In genomic region chr15:63221346-63221745, GRCh38 we compare ENCODE assay signal across 14 cellular contexts. TPM values are rescaled to one million over a fixed set of nuclear protein-coding genes. Genes with fewer than 3 reads are reported as not detected.
DNase-seq lines count a peak whose midpoint lies in the region; ATAC-seq and TF ChIP-seq lines count a peak whose summit lies in the region.
"Had no signal": no experiment of that assay in that cellular context is flagged by ENCODE, and none has a peak within 500 bp of the region (broad histone marks: within the 10 kb centered on the region; RNA-seq: fewer than 3 reads in every experiment).

No MANE protein-coding gene starts in this region.

- peaks cover 34% of the 10 kb centered on the region for H3K36me3 Mint-ChIP-seq in activated naive CD4-positive, alpha-beta T cell treated with anti-CD3 and anti-CD28 coated beads, Interleukin-2, amount 50 U/mL, for 24 hours
- peaks cover 12% of the 10 kb centered on the region for H3K36me3 Mint-ChIP-seq in activated naive CD4-positive, alpha-beta T cell treated with anti-CD3 and anti-CD28 coated beads for 36 hours (ENCODE audit: low read depth)
- peaks cover 99% of the 10 kb centered on the region for H3K36me3 Mint-ChIP-seq in activated T-helper 17 cell treated with anti-CD3 and anti-CD28 coated beads, Interleukin-2, amount 50 U/mL, for 72 hours (ENCODE audit: low read depth)
- no peaks in the 10 kb centered on the region for H3K36me3 Mint-ChIP-seq in mesothelial cell of epicardium

- H2BK12ac ChIP-seq in mesenchymal stem cell (ENCODE audit: low read length in 2 of 2): no peak overlapping the region

- H2BK5ac ChIP-seq in mesenchymal stem cell (ENCODE audit: low read depth, low read length, poor library complexity, severe bottlenecking): no peak overlapping the region

- H3K9me3 ChIP-seq in mesenchymal stem cell (ENCODE audit: control insufficient read depth, low read length): no peaks in the 10 kb centered on the region
- no peaks in the 10 kb centered on the region for H3K9me3 ChIP-seq in upper lobe of right lung
- H3K9me3 ChIP-seq: ascending aorta had no signal

- H4K8ac ChIP-seq in mesenchymal stem cell (ENCODE audit: low read length): no peak overlapping the region

- no peak overlapping the region for H3K23ac ChIP-seq in mesenchymal stem cell (ENCODE audit: low read length in 2 of 2)

- ATAC-seq in esophagus mucosa (peak; percentile 82), upper lobe of right lung (peak; percentile 90)
- ATAC-seq in activated T-helper 17 cell treated with anti-CD3 and anti-CD28 coated beads, Interleukin-2, amount 50 U/mL, for 72 hours (replicated peaks): no peak

- H3K4ac ChIP-seq in mesenchymal stem cell (ENCODE audit: low read depth in 1 of 2, low read length in 2 of 2): no peak overlapping the region

- H3K9ac ChIP-seq in mesenchymal stem cell (ENCODE audit: low read length): peak overlapping the region; percentile 30

- H3K4me1 ChIP-seq in mesenchymal stem cell (ENCODE audit: control insufficient read depth, insufficient read depth, low read depth, low read length): peaks cover 5% of the 10 kb centered on the region
- peaks cover 45% of the 10 kb centered on the region for H3K4me1 ChIP-seq in upper lobe of right lung

- no peak overlapping the region for H3K4me2 ChIP-seq in mesenchymal stem cell (ENCODE audit: low read length, poor library complexity, severe bottlenecking)

- H3K36me3 ChIP-seq in mesenchymal stem cell (ENCODE audit: control insufficient read depth in 1 of 2, insufficient read depth in 2 of 2, low read depth in 1 of 2, low read length in 2 of 2) (peaks cover 0 to 10% of the 10 kb centered on the region in 2 experiments), upper lobe of right lung (peaks cover 8% of the 10 kb centered on the region)
- H3K36me3 ChIP-seq: ascending aorta had no signal

- no peak overlapping the region for H2AK5ac ChIP-seq in mesenchymal stem cell (ENCODE audit: low read length, severe bottlenecking)

- no peaks in the 10 kb centered on the region for H3K9me3 Mint-ChIP-seq in activated naive CD4-positive, alpha-beta T cell treated with anti-CD3 and anti-CD28 coated beads, Interleukin-2, amount 50 U/mL, for 24 hours
- no peaks in the 10 kb centered on the region for H3K9me3 Mint-ChIP-seq in activated naive CD4-positive, alpha-beta T cell treated with anti-CD3 and anti-CD28 coated beads for 36 hours
- no peaks in the 10 kb centered on the region for H3K9me3 Mint-ChIP-seq in activated T-helper 17 cell treated with anti-CD3 and anti-CD28 coated beads, Interleukin-2, amount 50 U/mL, for 72 hours
- no peaks in the 10 kb centered on the region for H3K9me3 Mint-ChIP-seq in mesothelial cell of epicardium

- H3K4me1 Mint-ChIP-seq in activated naive CD4-positive, alpha-beta T cell treated with anti-CD3 and anti-CD28 coated beads, Interleukin-2, amount 50 U/mL, for 24 hours: peaks cover 87% of the 10 kb centered on the region
- H3K4me1 Mint-ChIP-seq in activated naive CD4-positive, alpha-beta T cell treated with anti-CD3 and anti-CD28 coated beads for 36 hours (ENCODE audit: low read depth): peaks cover 65% of the 10 kb centered on the region
- peaks cover 44% of the 10 kb centered on the region for H3K4me1 Mint-ChIP-seq in activated T-helper 17 cell treated with anti-CD3 and anti-CD28 coated beads, Interleukin-2, amount 50 U/mL, for 72 hours
- H3K4me1 Mint-ChIP-seq in mesothelial cell of epicardium: peaks cover 25% of the 10 kb centered on the region

- H4K91ac ChIP-seq in mesenchymal stem cell (ENCODE audit: low read length): no peak overlapping the region

- H3K14ac ChIP-seq in mesenchymal stem cell (ENCODE audit: low read length in 2 of 2): no peak overlapping the region

- intact Hi-C loops in activated naive CD4-positive, alpha-beta T cell treated with anti-CD3 and anti-CD28 coated beads for 36 hours (cut with micrococcal nuclease): no loop called here
- intact Hi-C loops in upper lobe of right lung (cut with DNase I): no loop called here

- peak overlapping the region in 1 of 2 experiments; percentile 38 for H3K18ac ChIP-seq in mesenchymal stem cell (ENCODE audit: low read depth in 1 of 2, low read length in 2 of 2)

- CTCF ChIA-PET in activated naive CD4-positive, alpha-beta T cell treated with anti-CD3 and anti-CD28 coated beads for 36 hours (lab: Charles Lee): interaction anchor here (0.5 to 1.2 kb wide), 3 partner anchors 11 to 63 kb away, joined by 3 to 5 read pairs (median 5); no protein-coding TSS in a partner anchor

- H2BK15ac ChIP-seq in mesenchymal stem cell (ENCODE audit: low read depth, poor library complexity, severe bottlenecking): no peak overlapping the region

- no peak for DNase-seq in activated naive CD4-positive, alpha-beta T cell treated with anti-CD3 and anti-CD28 coated beads for 36 hours
- no peak for DNase-seq in mesenchymal stem cell
- no peak for DNase-seq in upper lobe of right lung
- DNase-seq in putamen (ENCODE audit: low spot score): no peak
- DNase-seq in mesothelial cell of epicardium (ENCODE audit: low spot score in 2 of 2, unreplicated experiment in 2 of 2): no peak
- DNase-seq: 8988T; activated CD8-positive, alpha-beta memory T cell treated with anti-CD3 and anti-CD28 coated beads, Interleukin-2, amount 50 U/mL, for 48 hours; DMS53; RPMI8226; stimulated activated CD4-positive, alpha-beta T cell treated with anti-CD3 and anti-CD28 coated beads, Interleukin-4, amount 100 ng/mL, for 24 hours had no signal

- no peak overlapping the region for H2AFZ ChIP-seq in mesenchymal stem cell (ENCODE audit: low read depth, low read length)

- TF ChIP-seq CTCF in upper lobe of right lung (IDR thresholded peaks at IDR 0.05) (no peak), mesothelial cell of epicardium (IDR thresholded peaks at IDR 0.05; ENCODE audit: unreplicated experiment) (no peak)

- H3K27me3 Mint-ChIP-seq in activated naive CD4-positive, alpha-beta T cell treated with anti-CD3 and anti-CD28 coated beads, Interleukin-2, amount 50 U/mL, for 24 hours: no peaks in the 10 kb centered on the region
- no peaks in the 10 kb centered on the region for H3K27me3 Mint-ChIP-seq in activated naive CD4-positive, alpha-beta T cell treated with anti-CD3 and anti-CD28 coated beads for 36 hours (ENCODE audit: low read depth)
- no peaks in the 10 kb centered on the region for H3K27me3 Mint-ChIP-seq in activated T-helper 17 cell treated with anti-CD3 and anti-CD28 coated beads, Interleukin-2, amount 50 U/mL, for 72 hours
- no peaks in the 10 kb centered on the region for H3K27me3 Mint-ChIP-seq in mesothelial cell of epicardium (ENCODE audit: low read depth)

- WGBS in mesenchymal stem cell: 89% methylated on average over 3 of the region's 3 CpGs

- peak overlapping the region in 1 of 2 experiments; percentile 34 for H3K4me3 ChIP-seq in mesenchymal stem cell (ENCODE audit: insufficient read depth in 1 of 2, low read depth in 1 of 2, low read length in 2 of 2)
- no peak overlapping the region for H3K4me3 ChIP-seq in upper lobe of right lung
- H3K4me3 ChIP-seq: ascending aorta had no signal

- no peak overlapping the region for H3K4me3 Mint-ChIP-seq in activated naive CD4-positive, alpha-beta T cell treated with anti-CD3 and anti-CD28 coated beads, Interleukin-2, amount 50 U/mL, for 24 hours
- H3K4me3 Mint-ChIP-seq in activated naive CD4-positive, alpha-beta T cell treated with anti-CD3 and anti-CD28 coated beads for 36 hours: no peak overlapping the region
- H3K4me3 Mint-ChIP-seq in activated T-helper 17 cell treated with anti-CD3 and anti-CD28 coated beads, Interleukin-2, amount 50 U/mL, for 72 hours: no peak overlapping the region
- H3K4me3 Mint-ChIP-seq in mesothelial cell of epicardium: no peak overlapping the region

- peaks cover 16% of the 10 kb centered on the region for H3K79me1 ChIP-seq in mesenchymal stem cell (replicated peaks; ENCODE audit: low read length, poor library complexity, severe bottlenecking)

- no peak overlapping the region for H2BK120ac ChIP-seq in mesenchymal stem cell (ENCODE audit: low read depth, low read length)

- peak overlapping the region; percentile 94 for H3K27ac Mint-ChIP-seq in activated naive CD4-positive, alpha-beta T cell treated with anti-CD3 and anti-CD28 coated beads, Interleukin-2, amount 50 U/mL, for 24 hours
- no peak overlapping the region for H3K27ac Mint-ChIP-seq in activated naive CD4-positive, alpha-beta T cell treated with anti-CD3 and anti-CD28 coated beads for 36 hours
- H3K27ac Mint-ChIP-seq in activated T-helper 17 cell treated with anti-CD3 and anti-CD28 coated beads, Interleukin-2, amount 50 U/mL, for 72 hours: no peak overlapping the region
- H3K27ac Mint-ChIP-seq in mesothelial cell of epicardium: no peak overlapping the region

- H3K27ac ChIP-seq in mesenchymal stem cell (ENCODE audit: low read length, poor library complexity, severe bottlenecking): no peak overlapping the region
- H3K27ac ChIP-seq in upper lobe of right lung: no peak overlapping the region

- H3K27me3 ChIP-seq in mesenchymal stem cell (ENCODE audit: control insufficient read depth in 1 of 2, insufficient read depth in 1 of 2, low read length in 2 of 2) (no peaks in the 10 kb centered on the region), upper lobe of right lung (no peaks in the 10 kb centered on the region)
- H3K27me3 ChIP-seq: ascending aorta had no signal

RNA-seq across cellular contexts. Expression of gene RAB8B, which starts 31.9 kb away (rescaled TPM):
- 10 to 100 TPM; 91.5 to 93.1 TPM for total RNA-seq in activated naive CD4-positive, alpha-beta T cell treated with anti-CD3 and anti-CD28 coated beads for 36 hours
- total RNA-seq in esophagus mucosa (6.7 TPM), upper lobe of right lung (54.5 TPM), mesothelial cell of epicardium (20.2 to 27.1 TPM (median 22.7 TPM) in 3 replicates)
- 63.1 TPM for polyA plus RNA-seq in mesenchymal stem cell (2013, experiment 1 of 2)
- 60.0 TPM for polyA plus RNA-seq in mesenchymal stem cell (2013, experiment 2 of 2)
- total RNA-seq in activated T-helper 17 cell treated with anti-CD3 and anti-CD28 coated beads, Interleukin-2, amount 50 U/mL, for 72 hours: 100 to 1,000 TPM in 1 of 2 donors, 10 to 100 TPM in 1; 68.1 to 185 TPM

RNA-seq across cellular contexts. Expression of gene APH1B, which starts 56.1 kb away (rescaled TPM):
- 1 to 10 TPM; 6.7 to 8.6 TPM for total RNA-seq in activated naive CD4-positive, alpha-beta T cell treated with anti-CD3 and anti-CD28 coated beads for 36 hours
- total RNA-seq in esophagus mucosa (3.5 TPM), upper lobe of right lung (20.0 TPM), mesothelial cell of epicardium (19.7 to 22.0 TPM (median 21.9 TPM) in 3 replicates)
- 18.6 TPM for polyA plus RNA-seq in mesenchymal stem cell (2013, experiment 1 of 2)
- polyA plus RNA-seq in mesenchymal stem cell (2013, experiment 2 of 2): 17.5 TPM
- total RNA-seq in activated T-helper 17 cell treated with anti-CD3 and anti-CD28 coated beads, Interleukin-2, amount 50 U/mL, for 72 hours: 1 to 10 TPM; 7.8 to 8.7 TPM
